ENCODE assay signal across 1 cellular context in the genomic region with DNA sequence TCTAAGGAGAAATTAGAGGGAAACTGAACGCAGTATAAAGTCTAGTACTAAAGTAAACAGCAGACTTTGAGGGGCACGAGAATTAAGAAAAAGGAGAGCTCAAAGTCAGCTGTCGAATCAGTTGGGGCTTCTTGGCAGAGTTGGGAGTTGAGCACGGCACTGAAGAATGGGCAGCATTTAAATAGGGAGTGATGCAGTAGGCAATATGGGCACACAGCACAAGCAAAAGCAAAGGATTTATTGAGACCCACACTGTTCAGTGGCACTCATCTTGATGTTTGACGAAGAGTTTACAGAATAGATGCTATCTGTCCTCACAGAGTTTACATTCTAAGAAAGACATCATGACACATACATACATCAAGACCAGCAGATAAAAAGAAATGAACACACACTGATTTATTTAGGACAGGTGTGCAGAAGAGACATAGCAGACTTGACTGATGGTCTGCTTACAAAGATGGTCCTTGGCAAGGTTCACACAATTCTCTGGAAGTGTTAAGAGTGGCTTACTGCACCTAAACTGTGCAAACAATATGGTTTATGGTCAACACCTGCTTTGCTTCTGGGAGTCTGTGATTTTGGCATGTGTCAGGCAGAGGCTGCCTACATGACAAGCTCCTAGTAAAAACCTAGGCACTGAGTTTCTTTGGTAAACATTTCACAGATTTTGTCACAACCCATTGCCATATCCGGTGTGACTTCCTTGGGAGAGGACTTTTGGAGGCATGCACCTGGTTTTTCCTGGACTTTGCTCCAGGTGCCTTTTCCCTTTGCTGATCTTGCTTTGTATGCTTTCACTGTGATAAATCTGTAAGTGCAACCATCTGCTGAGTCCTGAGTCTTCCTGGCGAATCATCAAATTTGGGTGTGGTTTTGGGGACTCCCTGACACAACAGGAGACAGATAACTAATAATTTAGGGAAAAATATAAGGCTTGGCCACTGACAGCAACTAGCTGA.
TF ChIP-seq lines count a peak whose summit lies in the region.

No MANE protein-coding gene starts in this region.

TF ChIP-seq in WTC11, 78 proteins besides CTCF, POLR2A, EP300 and RAD21 (continued from another document):
- TF ChIP-seq, protein P1, sequence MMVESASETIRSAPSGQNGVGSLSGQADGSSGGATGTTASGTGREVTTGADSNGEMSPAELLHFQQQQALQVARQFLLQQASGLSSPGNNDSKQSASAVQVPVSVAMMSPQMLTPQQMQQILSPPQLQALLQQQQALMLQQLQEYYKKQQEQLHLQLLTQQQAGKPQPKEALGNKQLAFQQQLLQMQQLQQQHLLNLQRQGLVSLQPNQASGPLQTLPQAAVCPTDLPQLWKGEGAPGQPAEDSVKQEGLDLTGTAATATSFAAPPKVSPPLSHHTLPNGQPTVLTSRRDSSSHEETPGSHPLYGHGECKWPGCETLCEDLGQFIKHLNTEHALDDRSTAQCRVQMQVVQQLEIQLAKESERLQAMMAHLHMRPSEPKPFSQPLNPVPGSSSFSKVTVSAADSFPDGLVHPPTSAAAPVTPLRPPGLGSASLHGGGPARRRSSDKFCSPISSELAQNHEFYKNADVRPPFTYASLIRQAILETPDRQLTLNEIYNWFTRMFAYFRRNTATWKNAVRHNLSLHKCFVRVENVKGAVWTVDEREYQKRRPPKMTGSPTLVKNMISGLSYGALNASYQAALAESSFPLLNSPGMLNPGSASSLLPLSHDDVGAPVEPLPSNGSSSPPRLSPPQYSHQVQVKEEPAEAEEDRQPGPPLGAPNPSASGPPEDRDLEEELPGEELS (CRISPR knock-in tag; IDR thresholded peaks at IDR 0.05), result no peak
- no peak for TF ChIP-seq ESRRA (CRISPR knock-in tag; IDR thresholded peaks at IDR 0.05; ENCODE audit: borderline replicate concordance)
- no peak for TF ChIP-seq GABPB1 (CRISPR knock-in tag; IDR thresholded peaks at IDR 0.05)
- TF ChIP-seq ATF1 (CRISPR knock-in tag; IDR thresholded peaks at IDR 0.05), result no peak
- no peak for TF ChIP-seq TEAD1 (CRISPR knock-in tag; IDR thresholded peaks at IDR 0.05)
- TF ChIP-seq, protein P2, sequence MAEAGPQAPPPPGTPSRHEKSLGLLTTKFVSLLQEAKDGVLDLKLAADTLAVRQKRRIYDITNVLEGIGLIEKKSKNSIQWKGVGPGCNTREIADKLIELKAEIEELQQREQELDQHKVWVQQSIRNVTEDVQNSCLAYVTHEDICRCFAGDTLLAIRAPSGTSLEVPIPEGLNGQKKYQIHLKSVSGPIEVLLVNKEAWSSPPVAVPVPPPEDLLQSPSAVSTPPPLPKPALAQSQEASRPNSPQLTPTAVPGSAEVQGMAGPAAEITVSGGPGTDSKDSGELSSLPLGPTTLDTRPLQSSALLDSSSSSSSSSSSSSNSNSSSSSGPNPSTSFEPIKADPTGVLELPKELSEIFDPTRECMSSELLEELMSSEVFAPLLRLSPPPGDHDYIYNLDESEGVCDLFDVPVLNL (CRISPR knock-in tag; IDR thresholded peaks at IDR 0.05; ENCODE audit: borderline replicate concordance, low read depth), result no peak
- TF ChIP-seq, protein P3, sequence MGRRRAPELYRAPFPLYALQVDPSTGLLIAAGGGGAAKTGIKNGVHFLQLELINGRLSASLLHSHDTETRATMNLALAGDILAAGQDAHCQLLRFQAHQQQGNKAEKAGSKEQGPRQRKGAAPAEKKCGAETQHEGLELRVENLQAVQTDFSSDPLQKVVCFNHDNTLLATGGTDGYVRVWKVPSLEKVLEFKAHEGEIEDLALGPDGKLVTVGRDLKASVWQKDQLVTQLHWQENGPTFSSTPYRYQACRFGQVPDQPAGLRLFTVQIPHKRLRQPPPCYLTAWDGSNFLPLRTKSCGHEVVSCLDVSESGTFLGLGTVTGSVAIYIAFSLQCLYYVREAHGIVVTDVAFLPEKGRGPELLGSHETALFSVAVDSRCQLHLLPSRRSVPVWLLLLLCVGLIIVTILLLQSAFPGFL (CRISPR knock-in tag; IDR thresholded peaks at IDR 0.05; ENCODE audit: borderline replicate concordance), result no peak
- TF ChIP-seq, protein P4, sequence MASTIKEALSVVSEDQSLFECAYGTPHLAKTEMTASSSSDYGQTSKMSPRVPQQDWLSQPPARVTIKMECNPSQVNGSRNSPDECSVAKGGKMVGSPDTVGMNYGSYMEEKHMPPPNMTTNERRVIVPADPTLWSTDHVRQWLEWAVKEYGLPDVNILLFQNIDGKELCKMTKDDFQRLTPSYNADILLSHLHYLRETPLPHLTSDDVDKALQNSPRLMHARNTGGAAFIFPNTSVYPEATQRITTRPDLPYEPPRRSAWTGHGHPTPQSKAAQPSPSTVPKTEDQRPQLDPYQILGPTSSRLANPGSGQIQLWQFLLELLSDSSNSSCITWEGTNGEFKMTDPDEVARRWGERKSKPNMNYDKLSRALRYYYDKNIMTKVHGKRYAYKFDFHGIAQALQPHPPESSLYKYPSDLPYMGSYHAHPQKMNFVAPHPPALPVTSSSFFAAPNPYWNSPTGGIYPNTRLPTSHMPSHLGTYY (CRISPR knock-in tag; IDR thresholded peaks at IDR 0.05), result no peak
- no peak for TF ChIP-seq RELA (CRISPR knock-in tag; IDR thresholded peaks at IDR 0.05; ENCODE audit: borderline replicate concordance)
